Comparison of ENCODE assay signal across 21 cellular contexts in genomic region chr19:46789371-46789770, GRCh38. TPM values are rescaled to one million over a fixed set of nuclear protein-coding genes. Genes with fewer than 3 reads are reported as not detected.
A peak's percentile ranks its signal among the peaks of the same experiment; 100 is the strongest.
DNase-seq lines count a peak whose midpoint lies in the region; TF ChIP-seq lines count a peak whose summit lies in the region.
"Had no signal": no experiment of that assay in that cellular context is flagged by ENCODE, and none has a peak within 500 bp of the region (broad histone marks: within the 10 kb centered on the region; RNA-seq: fewer than 3 reads in every experiment).

No MANE protein-coding gene starts in this region.

- no peak overlapping the region for H3K4me3 ChIP-seq in right atrium auricular region

- CTCF ChIA-PET in RWPE1 (lab: Yijun Ruan, JAX) = interaction anchor here (0.6 to 0.7 kb wide), 3 partner anchors 8 to 51 kb away, joined by 3 to 5 read pairs (median 3); no protein-coding TSS in a partner anchor
- CTCF ChIA-PET in activated CD4-positive, alpha-beta memory T cell treated with anti-CD3 and anti-CD28 coated beads for 36 hours (lab: Charles Lee) = interaction anchor here (1.2 to 2.5 kb wide), 4 partner anchors 23 to 51 kb away, joined by 4 to 9 read pairs (median 6); no protein-coding TSS in a partner anchor

- H3K36me3 Mint-ChIP-seq in T-helper 2 cell treated with Interferon-gamma antibody and Interleukin-4, amounts not matched to agents 5 μg/mL and 100 μg/mL, for 36 hours (ENCODE audit: low read depth) = peaks cover 27% of the 10 kb centered on the region
- no peaks in the 10 kb centered on the region for H3K36me3 Mint-ChIP-seq in immature natural killer cell
- H3K36me3 Mint-ChIP-seq in type B pancreatic cell = peaks cover 3% of the 10 kb centered on the region
- H3K36me3 Mint-ChIP-seq in activated CD4-positive, alpha-beta memory T cell treated with anti-CD3 and anti-CD28 coated beads for 36 hours = peaks cover 31% of the 10 kb centered on the region

- DNase-seq in T-helper 2 cell treated with Interferon-gamma antibody and Interleukin-4, amounts not matched to agents 5 μg/mL and 100 μg/mL, for 36 hours (ENCODE audit: low spot score) = no peak
- DNase-seq in T-helper 2 cell (no peak), RWPE1 (ENCODE audit: low spot score) (no peak), immature natural killer cell (no peak), type B pancreatic cell (ENCODE audit: extremely low spot score, unreplicated experiment) (no peak), putamen (ENCODE audit: low spot score) (no peak), right atrium auricular region (ENCODE audit: low spot score) (no peak)
- DNase-seq in activated CD4-positive, alpha-beta memory T cell treated with anti-CD3 and anti-CD28 coated beads for 36 hours = no peak
- DNase-seq: activated CD4-positive, alpha-beta T cell treated with anti-CD3 and anti-CD28 coated beads, Interleukin-2, amount 50 U/mL, for 48 hours; activated naive CD4-positive, alpha-beta T cell; central memory CD4-positive, alpha-beta T cell; dermis blood vessel endothelial cell; left cardiac atrium; mesenchymal stem cell; MG63; NCI-H1417; NCI-H510A; nephron progenitor cell; RPMI8226; SK-N-SH had no signal

- no peak for TF ChIP-seq CTCF in RWPE1 (conservative IDR thresholded peaks at IDR 0.05; ENCODE audit: low read depth)
- no peak for TF ChIP-seq CTCF in type B pancreatic cell (conservative IDR thresholded peaks at IDR 0.05)
- no peak for TF ChIP-seq CTCF in right atrium auricular region (IDR thresholded peaks at IDR 0.05)

- peaks cover 37% of the 10 kb centered on the region for H3K4me1 Mint-ChIP-seq in T-helper 2 cell treated with Interferon-gamma antibody and Interleukin-4, amounts not matched to agents 5 μg/mL and 100 μg/mL, for 36 hours (ENCODE audit: low read depth)
- H3K4me1 Mint-ChIP-seq in immature natural killer cell = peaks cover 52 to 58% of the 10 kb centered on the region in 2 donors
- peaks cover 30% of the 10 kb centered on the region for H3K4me1 Mint-ChIP-seq in type B pancreatic cell (ENCODE audit: unreplicated experiment)
- H3K4me1 Mint-ChIP-seq in activated CD4-positive, alpha-beta memory T cell treated with anti-CD3 and anti-CD28 coated beads for 36 hours (ENCODE audit: low read depth) = peaks cover 29% of the 10 kb centered on the region

- no peaks in the 10 kb centered on the region for H3K9me3 Mint-ChIP-seq in T-helper 2 cell treated with Interferon-gamma antibody and Interleukin-4, amounts not matched to agents 5 μg/mL and 100 μg/mL, for 36 hours
- no peaks in the 10 kb centered on the region for H3K9me3 Mint-ChIP-seq in immature natural killer cell
- H3K9me3 Mint-ChIP-seq in type B pancreatic cell = peaks cover 4% of the 10 kb centered on the region
- H3K9me3 Mint-ChIP-seq in activated CD4-positive, alpha-beta memory T cell treated with anti-CD3 and anti-CD28 coated beads for 36 hours = no peaks in the 10 kb centered on the region
- H3K9me3 Mint-ChIP-seq: nephron progenitor cell had no signal

- no peaks in the 10 kb centered on the region for H3K9me3 ChIP-seq in right atrium auricular region
- H3K9me3 ChIP-seq: MG63, SK-N-SH, suprapubic skin had no signal

- peak overlapping the region; percentile 16 for H3K4me3 Mint-ChIP-seq in T-helper 2 cell treated with Interferon-gamma antibody and Interleukin-4, amounts not matched to agents 5 μg/mL and 100 μg/mL, for 36 hours
- peak overlapping the region; percentile 24 to 96 (median 90) for H3K4me3 Mint-ChIP-seq in immature natural killer cell
- peak overlapping the region; percentile 97 for H3K4me3 Mint-ChIP-seq in type B pancreatic cell
- H3K4me3 Mint-ChIP-seq in activated CD4-positive, alpha-beta memory T cell treated with anti-CD3 and anti-CD28 coated beads for 36 hours = no peak overlapping the region
- H3K4me3 Mint-ChIP-seq: nephron progenitor cell had no signal

- POLR2A ChIA-PET in RWPE1 (lab: Yijun Ruan, JAX; ENCODE audit: low non-redundant PET) = no interaction called here
- POLR2A ChIA-PET in activated CD4-positive, alpha-beta memory T cell treated with anti-CD3 and anti-CD28 coated beads for 36 hours (lab: Charles Lee) = interaction anchor here (1.3 to 1.8 kb wide), 3 partner anchors 10 to 467 kb away, joined by 5 to 18 read pairs (median 6); partner anchors contain the start of gene CCDC9

- intact Hi-C loops in activated CD4-positive, alpha-beta memory T cell treated with anti-CD3 and anti-CD28 coated beads for 36 hours (cut with micrococcal nuclease) = loop anchor here (5.0 kb wide), 3 partner anchors 42 to 1468 kb away; partner anchors contain the start of genes CARD8, FKRP, STRN4 and ZC3H4

- H3K27me3 ChIP-seq in right atrium auricular region = no peaks in the 10 kb centered on the region
- H3K27me3 ChIP-seq: MG63, suprapubic skin had no signal

- H3K27ac ChIP-seq in RWPE1 (peak overlapping the region; percentile 99), right atrium auricular region (no peak overlapping the region)
- H3K27ac ChIP-seq: suprapubic skin had no signal

- H3K36me3 ChIP-seq in right atrium auricular region = no peaks in the 10 kb centered on the region
- H3K36me3 ChIP-seq: suprapubic skin had no signal

- H3K27me3 Mint-ChIP-seq in T-helper 2 cell treated with Interferon-gamma antibody and Interleukin-4, amounts not matched to agents 5 μg/mL and 100 μg/mL, for 36 hours (ENCODE audit: low read depth) = peaks cover 2% of the 10 kb centered on the region
- H3K27me3 Mint-ChIP-seq in immature natural killer cell (ENCODE audit: low read depth in 3 of 3) (peaks cover 0 to 6% (median 5%) of the 10 kb centered on the region in 3 donors), type B pancreatic cell (no peaks in the 10 kb centered on the region)
- H3K27me3 Mint-ChIP-seq in activated CD4-positive, alpha-beta memory T cell treated with anti-CD3 and anti-CD28 coated beads for 36 hours = no peaks in the 10 kb centered on the region

- H3K27ac Mint-ChIP-seq in T-helper 2 cell treated with Interferon-gamma antibody and Interleukin-4, amounts not matched to agents 5 μg/mL and 100 μg/mL, for 36 hours = no peak overlapping the region
- H3K27ac Mint-ChIP-seq in immature natural killer cell (peak overlapping the region in 3 of 6 donors; percentile 7 to 78 (median 74)), type B pancreatic cell (peak overlapping the region; percentile 95)
- no peak overlapping the region for H3K27ac Mint-ChIP-seq in activated CD4-positive, alpha-beta memory T cell treated with anti-CD3 and anti-CD28 coated beads for 36 hours
- H3K27ac Mint-ChIP-seq: nephron progenitor cell had no signal

- H3K4me1 ChIP-seq in right atrium auricular region = peaks cover 0 to 35% of the 10 kb centered on the region in 2 donors

RNA-seq across cellular contexts. Expression of gene SLC1A5, which starts 1.0 kb away (rescaled TPM):
- polyA plus RNA-seq in immature natural killer cell = 10 to 100 TPM; 17.4 to 37.7 (median 32.6) TPM
- total RNA-seq in type B pancreatic cell (ENCODE audit: low replicate concordance) = 91.4 and 137 TPM in 2 replicates
- 100 to 1,000 TPM; 202 to 205 TPM for total RNA-seq in activated CD4-positive, alpha-beta memory T cell treated with anti-CD3 and anti-CD28 coated beads for 36 hours
- 10 to 100 TPM; 21.2 to 42.6 TPM for total RNA-seq in right atrium auricular region

RNA-seq across cellular contexts. Expression of gene STRN4, which starts 43.1 kb away (rescaled TPM):
- polyA plus RNA-seq in immature natural killer cell = 10 to 100 TPM in 2 of 3 donors, 1 to 10 TPM in 1; 8.8 to 26.8 (median 10.8) TPM
- 83.4 and 105 TPM in 2 replicates for total RNA-seq in type B pancreatic cell (ENCODE audit: low replicate concordance)
- 10 to 100 TPM; 52.6 to 59.3 TPM for total RNA-seq in activated CD4-positive, alpha-beta memory T cell treated with anti-CD3 and anti-CD28 coated beads for 36 hours
- total RNA-seq in right atrium auricular region = 10 to 100 TPM; 46.6 to 65.4 TPM

RNA-seq across cellular contexts. Expression of gene FKRP, which starts 43.5 kb away (rescaled TPM):
- polyA plus RNA-seq in immature natural killer cell = 1 to 10 TPM in 2 of 3 donors, not detected in 1; 2.2 to 5.4 TPM
- total RNA-seq in type B pancreatic cell (ENCODE audit: low replicate concordance) = 24.2 and 38.4 TPM in 2 replicates
- 10 to 100 TPM; 11.4 to 12.3 TPM for total RNA-seq in activated CD4-positive, alpha-beta memory T cell treated with anti-CD3 and anti-CD28 coated beads for 36 hours
- total RNA-seq in right atrium auricular region = 10 to 100 TPM; 20.3 to 23.8 TPM
